In genomic region chr22:41302016-41302767, GRCh38 we compare ENCODE assay signal across 8 cellular contexts. TPM values are rescaled to one million over a fixed set of nuclear protein-coding genes. Genes with fewer than 3 reads are reported as not detected.
DNase-seq lines count a peak whose midpoint lies in the region; ATAC-seq and TF ChIP-seq lines count a peak whose summit lies in the region.

No MANE protein-coding gene starts in this region.

- no peaks in the 10 kb centered on the region for H3K9me3 Mint-ChIP-seq in WTC11
- no peaks in the 10 kb centered on the region for H3K9me3 Mint-ChIP-seq in naive thymus-derived CD4-positive, alpha-beta T cell

- H3K4me1 Mint-ChIP-seq in WTC11, result peaks cover 20% of the 10 kb centered on the region
- peaks cover 19 to 37% (median 34%) of the 10 kb centered on the region in 7 donors for H3K4me1 Mint-ChIP-seq in naive thymus-derived CD4-positive, alpha-beta T cell

- H3K36me3 Mint-ChIP-seq in WTC11, result peaks cover 6% of the 10 kb centered on the region
- peaks cover 0 to 9% (median 0%) of the 10 kb centered on the region in 5 donors for H3K36me3 Mint-ChIP-seq in naive thymus-derived CD4-positive, alpha-beta T cell

- CTCF ChIA-PET in WTC11 (lab: Charles Lee), result interaction anchor here (0.9 to 2.3 kb wide), 9 partner anchors 10 to 222 kb away, joined by 3 to 10 read pairs (median 6); partner anchors contain the start of genes RANGAP1 and TEF
- CTCF ChIA-PET in naive thymus-derived CD4-positive, alpha-beta T cell (lab: Charles Lee), result interaction anchor here (1.0 to 1.2 kb wide), 3 partner anchors 10 to 16 kb away, joined by 3 to 7 read pairs (median 3); partner anchors contain the start of gene RANGAP1

- H3K27ac ChIP-seq in epithelial cell of prostate, result peak overlapping the region; percentile 73
- H3K27ac ChIP-seq in naive thymus-derived CD4-positive, alpha-beta T cell (ENCODE audit: low read depth, low read length), result peak overlapping the region; percentile 82

- peaks cover 0 to 4% (median 0%) of the 10 kb centered on the region in 3 experiments for H3K36me3 ChIP-seq in naive thymus-derived CD4-positive, alpha-beta T cell (ENCODE audit: control insufficient read depth in 2 of 3, insufficient read depth in 3 of 3, low read length in 3 of 3)

- H3K27ac Mint-ChIP-seq in WTC11, result no peak overlapping the region
- H3K27ac Mint-ChIP-seq in naive thymus-derived CD4-positive, alpha-beta T cell, result peak overlapping the region; percentile 44 to 90 (median 86)

- H3K4me3 Mint-ChIP-seq in WTC11, result peak overlapping the region; percentile 74
- peak overlapping the region; percentile 78 to 91 (median 85) for H3K4me3 Mint-ChIP-seq in naive thymus-derived CD4-positive, alpha-beta T cell

- DNase-seq in activated CD4-positive, CD25-positive, alpha-beta regulatory T cell treated with anti-CD3 and anti-CD28 coated beads, Interleukin-2, amount 50 U/mL, for 72 hours, result peak; percentile 34
- DNase-seq in WTC11 (ENCODE audit: low spot score) (peak; percentile 45), epithelial cell of prostate (ENCODE audit: low read depth, low spot score) (no peak), SHP77 treated with DMSO at 0.1 percent for 48 hours (lab: John Stamatoyannopoulos, UW) (no peak)
- DNase-seq in naive thymus-derived CD4-positive, alpha-beta T cell, result peak in 6 of 9 donors; percentile 8 to 40 (median 15)

- no peak for ATAC-seq in activated CD4-positive, CD25-positive, alpha-beta regulatory T cell treated with anti-CD3 and anti-CD28 coated beads, Interleukin-2, amount 50 U/mL, for 24 hours
- ATAC-seq in WTC11 (peak; percentile 21), HG03521 (IDR thresholded peaks at IDR 0.05; ENCODE audit: unreplicated experiment) (no peak), HG03439 (IDR thresholded peaks at IDR 0.05; ENCODE audit: unreplicated experiment) (no peak)
- no peak for ATAC-seq in naive thymus-derived CD4-positive, alpha-beta T cell

- peaks cover 13 to 15% of the 10 kb centered on the region in 2 donors for H3K4me1 ChIP-seq in naive thymus-derived CD4-positive, alpha-beta T cell (ENCODE audit: control insufficient read depth in 2 of 2, insufficient read depth in 2 of 2, low read length in 2 of 2)

- TF ChIP-seq CTCF in WTC11 (IDR thresholded peaks at IDR 0.05), result no peak

- POLR2A ChIA-PET in WTC11 (lab: Charles Lee), result interaction anchor here (0.5 to 2.8 kb wide), 4 partner anchors 12 to 80 kb away, joined by 3 to 10 read pairs (median 4); partner anchors contain the start of genes RANGAP1 and TEF
- POLR2A ChIA-PET in naive thymus-derived CD4-positive, alpha-beta T cell (lab: Charles Lee), result interaction anchor here (0.6 to 3.0 kb wide), 12 partner anchors 9 to 446 kb away, joined by 3 to 60 read pairs (median 3); partner anchors contain the start of genes ACO2, PHF5A, RANGAP1 and RBX1

- intact Hi-C loops in naive thymus-derived CD4-positive, alpha-beta T cell (cut with micrococcal nuclease), result loop anchor here in 1 of 2 donors (5.0 kb wide), 2 partner anchors 65 to 105 kb away; no protein-coding TSS in a partner anchor

- no peaks in the 10 kb centered on the region for H3K9me3 ChIP-seq in naive thymus-derived CD4-positive, alpha-beta T cell (ENCODE audit: control insufficient read depth in 2 of 3, low read length in 3 of 3)

- H3K27me3 Mint-ChIP-seq in WTC11 (ENCODE audit: low read depth), result no peaks in the 10 kb centered on the region
- no peaks in the 10 kb centered on the region for H3K27me3 Mint-ChIP-seq in naive thymus-derived CD4-positive, alpha-beta T cell

- H3K27me3 ChIP-seq in naive thymus-derived CD4-positive, alpha-beta T cell (ENCODE audit: control insufficient read depth in 2 of 2, insufficient read depth in 2 of 2, low read length in 2 of 2), result no peaks in the 10 kb centered on the region

- peak overlapping the region; percentile 22 for H3K4me3 ChIP-seq in naive thymus-derived CD4-positive, alpha-beta T cell (ENCODE audit: low read length)

TF ChIP-seq in WTC11, 78 proteins besides CTCF, POLR2A, EP300 and RAD21 (continues in another document):
- TF ChIP-seq KAT7 (CRISPR knock-in tag; IDR thresholded peaks at IDR 0.05; ENCODE audit: borderline replicate concordance) (0 out of 2 replicates have a peak, but pooled peaks have one; percentile 74), HMGXB4 (CRISPR knock-in tag; IDR thresholded peaks at IDR 0.05) (peak; percentile 27; the same call in 1 of the 2 replicates), NR2C2 (CRISPR knock-in tag; IDR thresholded peaks at IDR 0.05) (no peak), ZNF532 (CRISPR knock-in tag; IDR thresholded peaks at IDR 0.05; ENCODE audit: borderline replicate concordance) (no peak), ZNF138 (CRISPR knock-in tag; conservative IDR thresholded peaks at IDR 0.05) (no peak), FOXP4 (CRISPR knock-in tag; IDR thresholded peaks at IDR 0.05) (0 out of 2 replicates have a peak, but pooled peaks have one; percentile 42), FOXP1 (CRISPR knock-in tag; IDR thresholded peaks at IDR 0.05; ENCODE audit: borderline replicate concordance) (peak; percentile 41; the same call in 1 of the 2 replicates), E2F4 (CRISPR knock-in tag; IDR thresholded peaks at IDR 0.05; ENCODE audit: borderline replicate concordance, low read depth) (no peak)

RNA-seq across cellular contexts. Expression of gene ZC3H7B, which starts 0.9 kb away (rescaled TPM):
- 61.6 to 64.7 TPM (median 64.7 TPM) in 3 replicates for total RNA-seq in WTC11 (2021)
- total RNA-seq in naive thymus-derived CD4-positive, alpha-beta T cell, result 10 to 100 TPM; 36.9 to 65.9 (median 42.7) TPM
- polyA plus RNA-seq in naive thymus-derived CD4-positive, alpha-beta T cell, result 1 to 10 TPM; 1.7 to 2.7 TPM

RNA-seq across cellular contexts. Expression of gene RANGAP1, which starts 16.2 kb away (rescaled TPM):
- total RNA-seq in WTC11 (2021), result 144 to 160 TPM (median 151 TPM) in 3 replicates
- total RNA-seq in naive thymus-derived CD4-positive, alpha-beta T cell, result 100 to 1,000 TPM in 1 of 5 experiments, 10 to 100 TPM in 4; 60.7 to 122 (median 72.4) TPM
- polyA plus RNA-seq in naive thymus-derived CD4-positive, alpha-beta T cell, result 10 to 100 TPM; 22.8 to 40.6 TPM

Comparison
In these comparisons a context has a peak if more than half of its experiments do, and no peak if none do; other contexts are left out.
1. DNase-seq: peak in activated CD4-positive, CD25-positive, alpha-beta regulatory T cell treated with anti-CD3 and anti-CD28 coated beads, Interleukin-2, amount 50 U/mL, for 72 hours (single experiment), WTC11 (single experiment) and naive thymus-derived CD4-positive, alpha-beta T cell (6 of 9); none in epithelial cell of prostate (single experiment) and SHP77 treated with DMSO at 0.1 percent for 48 hours (single experiment).